ENCODE assay signal across 39 cellular contexts in the genomic region with DNA sequence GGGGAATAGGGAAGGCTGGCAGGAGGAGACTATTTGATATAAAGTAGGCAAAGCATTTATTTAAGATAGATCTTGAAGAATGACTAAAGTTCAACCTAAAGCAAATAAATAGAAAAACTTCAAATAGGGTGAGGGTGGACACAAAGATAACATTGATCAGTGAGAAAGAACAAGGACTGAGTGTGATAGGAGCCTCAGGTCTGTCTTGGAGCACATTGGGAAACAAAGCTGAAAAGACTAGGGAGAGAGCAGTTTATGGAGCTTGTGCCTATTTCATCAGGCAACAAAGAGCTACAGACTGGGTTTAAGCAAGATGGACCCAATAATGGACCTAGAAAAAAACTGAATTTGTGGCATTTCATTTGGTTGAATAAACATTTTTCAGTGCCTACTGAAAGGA.
"Had no signal": no experiment of that assay in that cellular context is flagged by ENCODE, and none has a peak within 500 bp of the region (broad histone marks: within the 10 kb centered on the region; RNA-seq: fewer than 3 reads in every experiment).

No MANE protein-coding gene starts in this region.

- ATAC-seq: activated naive CD4-positive, alpha-beta T cell treated with anti-CD3 and anti-CD28 coated beads, Interleukin-2, amount 50 U/mL, for 72 hours; activated naive CD8-positive, alpha-beta T cell treated with anti-CD3 and anti-CD28 coated beads, Interleukin-2, amount 50 U/mL, for 24 hours; activated T-cell treated with anti-CD3 and anti-CD28 coated beads, Interleukin-2, amount 50 U/mL, for 4 hours; activated T-cell treated with anti-CD3 and anti-CD28 coated beads, Interleukin-2, amount 50 U/mL, for 72 hours; activated T-helper 17 cell treated with anti-CD3 and anti-CD28 coated beads, Interleukin-2, amount 50 U/mL, for 72 hours; body of pancreas had no signal

- H3K4me3 ChIP-seq: adrenal gland, ascending aorta, body of pancreas, breast epithelium, cardiac muscle cell had no signal

- H3K9me3 ChIP-seq: adrenal gland, ascending aorta, body of pancreas, breast epithelium had no signal

- DNase-seq: activated effector memory CD4-positive, alpha-beta T cell treated with anti-CD3 and anti-CD28 coated beads, Interleukin-2, amount 50 U/mL, for 16 hours; activated effector memory CD4-positive, alpha-beta T cell treated with Interleukin-2 at 50 U/mL for 16 hours; activated gamma-delta T cell; activated gamma-delta T cell treated with Interleukin-2 at 50 U/mL for 16 hours; activated naive CD4-positive, alpha-beta T cell; activated naive CD4-positive, alpha-beta T cell treated with anti-CD3 and anti-CD28 coated beads for 36 hours; activated naive CD4-positive, alpha-beta T cell treated with anti-CD3 and anti-CD28 coated beads, Interleukin-2, amount 10 ng/mL, durations not matched to agents 7 days and 5 days; activated naive CD4-positive, alpha-beta T cell treated with anti-CD3 and anti-CD28 coated beads, Interleukin-2, amount 50 U/mL, for 16 hours; activated naive CD4-positive, alpha-beta T cell treated with Interleukin-2 at 50 U/mL for 16 hours; activated naive CD8-positive, alpha-beta T cell treated with anti-CD3 and anti-CD28 coated beads for 36 hours; activated naive CD8-positive, alpha-beta T cell treated with anti-CD3 and anti-CD28 coated beads, Interleukin-2, amount 10 ng/mL, durations not matched to agents 7 days and 5 days; activated naive CD8-positive, alpha-beta T cell treated with anti-CD3 and anti-CD28 coated beads, Interleukin-2, amount 50 U/mL, for 24 hours; activated T-cell treated with anti-CD3 and anti-CD28 coated beads, Interleukin-2, amount 50 U/mL, for 1 hour; activated T-cell treated with anti-CD3 and anti-CD28 coated beads, Interleukin-2, amount 50 U/mL, for 24 hours; activated T-cell treated with anti-CD3 and anti-CD28 coated beads, Interleukin-2, amount 50 U/mL, for 4 hours; activated T-cell treated with anti-CD3 and anti-CD28 coated beads, Interleukin-2, amount 50 U/mL, for 48 hours; activated T-cell treated with anti-CD3 and anti-CD28 coated beads, Interleukin-2, amount 50 U/mL, for 72 hours; adrenal gland; amniotic stem cell; amygdala; anterior cingulate cortex; aorta; body of pancreas; brain microvascular endothelial cell; caudate nucleus; central memory CD4-positive, alpha-beta T cell; cerebellar nuclear complex had no signal

- H3K27ac Mint-ChIP-seq: activated naive CD4-positive, alpha-beta T cell treated with anti-CD3 and anti-CD28 coated beads for 36 hours; activated naive CD4-positive, alpha-beta T cell treated with anti-CD3 and anti-CD28 coated beads, Interleukin-2, amount 10 ng/mL, durations not matched to agents 7 days and 5 days; activated naive CD4-positive, alpha-beta T cell treated with anti-CD3 and anti-CD28 coated beads, Interleukin-2, amount 50 U/mL, for 24 hours; activated naive CD4-positive, alpha-beta T cell treated with anti-CD3 and anti-CD28 coated beads, Interleukin-2, amount 50 U/mL, for 72 hours; activated naive CD8-positive, alpha-beta T cell; activated naive CD8-positive, alpha-beta T cell treated with anti-CD3 and anti-CD28 coated beads for 36 hours; activated naive CD8-positive, alpha-beta T cell treated with anti-CD3 and anti-CD28 coated beads, Interleukin-2, amount 10 ng/mL, durations not matched to agents 7 days and 5 days; activated naive CD8-positive, alpha-beta T cell treated with anti-CD3 and anti-CD28 coated beads, Interleukin-2, amount 50 U/mL, for 24 hours; activated T-cell treated with anti-CD3 and anti-CD28 coated beads, Interleukin-2, amount 50 U/mL, for 24 hours; activated T-cell treated with anti-CD3 and anti-CD28 coated beads, Interleukin-2, amount 50 U/mL, for 72 hours; activated T-helper 1 cell treated with anti-CD3 and anti-CD28 coated beads, Interleukin-12 subunit alpha, Interleukin-12 subunit beta, Interleukin-2, Interleukin-4 antibody, amounts not matched to agents 30 ng/mL and 10 ng/mL and 1 ng/mL, durations not matched to agents 14 hours and 24 hours and 36 hours; activated T-helper 17 cell treated with anti-CD3 and anti-CD28 coated beads, Interleukin-2, amount 50 U/mL, for 72 hours; activated T-helper 2 cell treated with anti-CD3 and anti-CD28 coated beads, Interferon-gamma antibody, Interleukin-2, Interleukin-4, amounts not matched to agents 10 μg/mL and 5 μg/mL and 100 μg/mL, durations not matched to agents 14 hours and 24 hours and 36 hours; brain had no signal

- H3K27ac ChIP-seq: adrenal gland, ascending aorta, body of pancreas, brain microvascular endothelial cell, breast epithelium, cardiac muscle cell had no signal

- H3K36me3 ChIP-seq: adrenal gland, ascending aorta, brain microvascular endothelial cell, breast epithelium, cardiac muscle cell had no signal

- H3K4me1 Mint-ChIP-seq: activated naive CD4-positive, alpha-beta T cell treated with anti-CD3 and anti-CD28 coated beads, Interleukin-2, amount 10 ng/mL, durations not matched to agents 7 days and 5 days; activated naive CD4-positive, alpha-beta T cell treated with anti-CD3 and anti-CD28 coated beads, Interleukin-2, amount 50 U/mL, for 24 hours; activated naive CD8-positive, alpha-beta T cell treated with anti-CD3 and anti-CD28 coated beads for 36 hours; activated naive CD8-positive, alpha-beta T cell treated with anti-CD3 and anti-CD28 coated beads, Interleukin-2, amount 10 ng/mL, durations not matched to agents 7 days and 5 days; activated naive CD8-positive, alpha-beta T cell treated with anti-CD3 and anti-CD28 coated beads, Interleukin-2, amount 50 U/mL, for 24 hours; activated T-helper 17 cell treated with anti-CD3 and anti-CD28 coated beads, Interleukin-2, amount 50 U/mL, for 72 hours; central memory CD8-positive, alpha-beta T cell had no signal

- H3K36me3 Mint-ChIP-seq: activated naive CD4-positive, alpha-beta T cell treated with anti-CD3 and anti-CD28 coated beads, Interleukin-2, amount 10 ng/mL, durations not matched to agents 7 days and 5 days; activated naive CD4-positive, alpha-beta T cell treated with anti-CD3 and anti-CD28 coated beads, Interleukin-2, amount 50 U/mL, for 24 hours; activated naive CD4-positive, alpha-beta T cell treated with anti-CD3 and anti-CD28 coated beads, Interleukin-2, amount 50 U/mL, for 72 hours; activated naive CD8-positive, alpha-beta T cell; activated naive CD8-positive, alpha-beta T cell treated with anti-CD3 and anti-CD28 coated beads for 36 hours; activated naive CD8-positive, alpha-beta T cell treated with anti-CD3 and anti-CD28 coated beads, Interleukin-2, amount 10 ng/mL, durations not matched to agents 7 days and 5 days; brain had no signal

- H3K27me3 ChIP-seq: adrenal gland, ascending aorta, body of pancreas, brain microvascular endothelial cell, cardiac muscle cell had no signal

- H3K4me3 Mint-ChIP-seq: activated naive CD4-positive, alpha-beta T cell treated with anti-CD3 and anti-CD28 coated beads for 36 hours; activated naive CD4-positive, alpha-beta T cell treated with anti-CD3 and anti-CD28 coated beads, Interleukin-2, amount 10 ng/mL, durations not matched to agents 7 days and 5 days; activated naive CD4-positive, alpha-beta T cell treated with anti-CD3 and anti-CD28 coated beads, Interleukin-2, amount 50 U/mL, for 24 hours; activated naive CD8-positive, alpha-beta T cell; activated naive CD8-positive, alpha-beta T cell treated with anti-CD3 and anti-CD28 coated beads for 36 hours; activated naive CD8-positive, alpha-beta T cell treated with anti-CD3 and anti-CD28 coated beads, Interleukin-2, amount 10 ng/mL, durations not matched to agents 7 days and 5 days; activated naive CD8-positive, alpha-beta T cell treated with anti-CD3 and anti-CD28 coated beads, Interleukin-2, amount 50 U/mL, for 24 hours; activated T-cell treated with anti-CD3 and anti-CD28 coated beads, Interleukin-2, amount 50 U/mL, for 24 hours; activated T-cell treated with anti-CD3 and anti-CD28 coated beads, Interleukin-2, amount 50 U/mL, for 4 hours; activated T-cell treated with anti-CD3 and anti-CD28 coated beads, Interleukin-2, amount 50 U/mL, for 72 hours; activated T-helper 1 cell treated with anti-CD3 and anti-CD28 coated beads, Interleukin-12 subunit alpha, Interleukin-12 subunit beta, Interleukin-2, Interleukin-4 antibody, amounts not matched to agents 30 ng/mL and 10 ng/mL and 1 ng/mL, durations not matched to agents 14 hours and 24 hours and 36 hours; activated T-helper 17 cell treated with anti-CD3 and anti-CD28 coated beads, Interleukin-2, amount 50 U/mL, for 72 hours; brain; central memory CD8-positive, alpha-beta T cell had no signal

- H3K27me3 Mint-ChIP-seq: activated naive CD4-positive, alpha-beta T cell treated with anti-CD3 and anti-CD28 coated beads, Interleukin-2, amount 10 ng/mL, durations not matched to agents 7 days and 5 days; activated naive CD4-positive, alpha-beta T cell treated with anti-CD3 and anti-CD28 coated beads, Interleukin-2, amount 50 U/mL, for 24 hours; activated naive CD8-positive, alpha-beta T cell treated with anti-CD3 and anti-CD28 coated beads for 36 hours; activated naive CD8-positive, alpha-beta T cell treated with anti-CD3 and anti-CD28 coated beads, Interleukin-2, amount 10 ng/mL, durations not matched to agents 7 days and 5 days; activated naive CD8-positive, alpha-beta T cell treated with anti-CD3 and anti-CD28 coated beads, Interleukin-2, amount 50 U/mL, for 24 hours; brain; central memory CD8-positive, alpha-beta T cell had no signal

- H3K4me1 ChIP-seq: adrenal gland, ascending aorta, body of pancreas, breast epithelium had no signal

- H3K9me3 Mint-ChIP-seq: activated naive CD4-positive, alpha-beta T cell treated with anti-CD3 and anti-CD28 coated beads for 36 hours; activated naive CD4-positive, alpha-beta T cell treated with anti-CD3 and anti-CD28 coated beads, Interleukin-2, amount 10 ng/mL, durations not matched to agents 7 days and 5 days; activated naive CD4-positive, alpha-beta T cell treated with anti-CD3 and anti-CD28 coated beads, Interleukin-2, amount 50 U/mL, for 24 hours; activated naive CD4-positive, alpha-beta T cell treated with anti-CD3 and anti-CD28 coated beads, Interleukin-2, amount 50 U/mL, for 72 hours; activated naive CD8-positive, alpha-beta T cell treated with anti-CD3 and anti-CD28 coated beads for 36 hours; activated naive CD8-positive, alpha-beta T cell treated with anti-CD3 and anti-CD28 coated beads, Interleukin-2, amount 10 ng/mL, durations not matched to agents 7 days and 5 days; activated naive CD8-positive, alpha-beta T cell treated with anti-CD3 and anti-CD28 coated beads, Interleukin-2, amount 50 U/mL, for 24 hours; activated T-cell treated with anti-CD3 and anti-CD28 coated beads, Interleukin-2, amount 50 U/mL, for 24 hours; activated T-cell treated with anti-CD3 and anti-CD28 coated beads, Interleukin-2, amount 50 U/mL, for 4 hours; activated T-cell treated with anti-CD3 and anti-CD28 coated beads, Interleukin-2, amount 50 U/mL, for 72 hours; activated T-helper 1 cell treated with anti-CD3 and anti-CD28 coated beads, Interleukin-12 subunit alpha, Interleukin-12 subunit beta, Interleukin-2, Interleukin-4 antibody, amounts not matched to agents 30 ng/mL and 10 ng/mL and 1 ng/mL, durations not matched to agents 14 hours and 24 hours and 36 hours; activated T-helper 17 cell treated with anti-CD3 and anti-CD28 coated beads, Interleukin-2, amount 50 U/mL, for 72 hours; activated T-helper 2 cell treated with anti-CD3 and anti-CD28 coated beads, Interferon-gamma antibody, Interleukin-2, Interleukin-4, amounts not matched to agents 10 μg/mL and 5 μg/mL and 100 μg/mL, durations not matched to agents 14 hours and 24 hours and 36 hours; brain; central memory CD8-positive, alpha-beta T cell had no signal

- FAIRE-seq: bronchial epithelial cell had no signal
